Comparison of ENCODE assay signal across 1 cellular context in genomic region chr3:172092658-172093057, GRCh38.
TF ChIP-seq lines count a peak whose summit lies in the region.

No MANE protein-coding gene starts in this region.

TF ChIP-seq in endothelial cell of umbilical vein, 7 proteins besides CTCF, POLR2A, EP300 and RAD21 (continued from another document):
- no peak for TF ChIP-seq MAX (IDR thresholded peaks at IDR 0.05; ENCODE audit: insufficient read depth, insufficient read length)
TF ChIP-seq in endothelial cell of umbilical vein: peak in this region for 1.
